8 cellular contexts compared by ENCODE assay signal in genomic region chr17:60525347-60525623, GRCh38. TPM values are rescaled to one million over a fixed set of nuclear protein-coding genes. Genes with fewer than 3 reads are reported as not detected.
DNase-seq lines count a peak whose midpoint lies in the region; ATAC-seq and TF ChIP-seq lines count a peak whose summit lies in the region.

No MANE protein-coding gene starts in this region.

- H3K9me3 ChIP-seq in Caco-2 (no peaks in the 10 kb centered on the region), stomach smooth muscle (ENCODE audit: control insufficient read depth in 2 of 2, low read length in 2 of 2) (no peaks in the 10 kb centered on the region)

- H3K4me1 Mint-ChIP-seq in Caco-2 (ENCODE audit: low read depth, unreplicated experiment), result no peaks in the 10 kb centered on the region

- no TSS peak for BruUV-seq in Caco-2 (replicated peaks; lab: Mats Ljungman, UMichigan)

- intact Hi-C loops in Caco-2 (cut with micrococcal nuclease; ENCODE audit: unreplicated experiment), result loop anchor here (1.0 kb wide), 1 partner anchor 76 kb away; no protein-coding TSS in a partner anchor

- H3K36me3 ChIP-seq in Caco-2 (ENCODE audit: control insufficient read depth, insufficient read depth, low read length), result no peaks in the 10 kb centered on the region
- H3K36me3 ChIP-seq in stomach smooth muscle (ENCODE audit: control insufficient read depth in 2 of 2, insufficient read depth in 2 of 2, low read length in 2 of 2), result no peaks in the 10 kb centered on the region

- no peak for TF ChIP-seq CTCF in Caco-2 (IDR thresholded peaks at IDR 0.05; ENCODE audit: insufficient read depth in 1 of 2, low read depth in 1 of 2, low read length in 1 of 2, severe bottlenecking in 1 of 2, unreplicated experiment in 1 of 2)

- H3K9ac ChIP-seq in stomach smooth muscle (ENCODE audit: low read length in 2 of 2), result peak overlapping the region; percentile 96 to 98

- CTCF ChIA-PET in Caco-2 (lab: Charles Lee), result interaction anchor here (1.4 kb wide), 1 partner anchor 74 kb away, joined by 4 read pairs; the partner anchor contains the start of gene PPM1D

- H3K36me3 Mint-ChIP-seq in Caco-2 (ENCODE audit: insufficient read depth, unreplicated experiment), result peaks cover 29% of the 10 kb centered on the region

- peak overlapping the region; percentile 96 for H3K4me3 Mint-ChIP-seq in Caco-2 (ENCODE audit: unreplicated experiment)

- H3K9me3 Mint-ChIP-seq in Caco-2 (ENCODE audit: unreplicated experiment), result no peaks in the 10 kb centered on the region

- H3K4me3 ChIP-seq in Caco-2 (ENCODE audit: low read depth, low read length) (peak overlapping the region; percentile 87), stomach smooth muscle (ENCODE audit: low read length in 2 of 2) (peak overlapping the region; percentile 97 to 100)

- DNase-seq in Caco-2 (no peak), astrocyte of the hippocampus (ENCODE audit: low read depth, low spot score) (peak; percentile 42), kidney glomerular epithelial cell (lab: John Stamatoyannopoulos, UW) (peak; percentile 44), SHP77 treated with DMSO at 0.1 percent for 48 hours (lab: John Stamatoyannopoulos, UW) (no peak), middle frontal gyrus (ENCODE audit: extremely low spot score, low spot score) (no peak)
- DNase-seq in activated CD4-positive, CD25-positive, alpha-beta regulatory T cell (lab: John Stamatoyannopoulos, UW), result no peak

- H3K27ac Mint-ChIP-seq in Caco-2 (ENCODE audit: unreplicated experiment), result peak overlapping the region; percentile 96

- POLR2A ChIA-PET in Caco-2 (lab: Charles Lee), result interaction anchor here (2.1 kb wide), 1 partner anchor 74 kb away, joined by 18 read pairs; the partner anchor contains the start of gene PPM1D

- H3K4me1 ChIP-seq in Caco-2 (peaks cover 11% of the 10 kb centered on the region), stomach smooth muscle (ENCODE audit: control insufficient read depth, insufficient read depth, low read length) (peaks cover 17% of the 10 kb centered on the region)

- no peaks in the 10 kb centered on the region for H3K27me3 Mint-ChIP-seq in Caco-2 (ENCODE audit: insufficient read depth, unreplicated experiment)

- no peaks in the 10 kb centered on the region for H3K27me3 ChIP-seq in Caco-2 (replicated peaks; ENCODE audit: control insufficient read depth, insufficient read depth, low read length)
- no peaks in the 10 kb centered on the region for H3K27me3 ChIP-seq in stomach smooth muscle (ENCODE audit: control insufficient read depth in 1 of 2, insufficient read depth in 2 of 2, low read length in 2 of 2)

- ATAC-seq in HG03280 (IDR thresholded peaks at IDR 0.05; ENCODE audit: unreplicated experiment), result peak; percentile 5

- peak overlapping the region; percentile 97 for H3K27ac ChIP-seq in stomach smooth muscle (ENCODE audit: low read length)

RNA-seq across cellular contexts. Expression of gene APPBP2, which starts 0.8 kb away (rescaled TPM):
- total RNA-seq in Caco-2 (2022), result 25.3 and 29.8 TPM in 2 replicates

Comparison
In these comparisons a context has a peak if more than half of its experiments do, and no peak if none do; other contexts are left out.
1. DNase-seq: peak in astrocyte of the hippocampus (single experiment) and kidney glomerular epithelial cell (single experiment); none in Caco-2 (0 of 2), SHP77 treated with DMSO at 0.1 percent for 48 hours (single experiment), middle frontal gyrus (single experiment) and activated CD4-positive, CD25-positive, alpha-beta regulatory T cell (0 of 4).